Comparison of ENCODE assay signal across 1 cellular context in the genomic region with DNA sequence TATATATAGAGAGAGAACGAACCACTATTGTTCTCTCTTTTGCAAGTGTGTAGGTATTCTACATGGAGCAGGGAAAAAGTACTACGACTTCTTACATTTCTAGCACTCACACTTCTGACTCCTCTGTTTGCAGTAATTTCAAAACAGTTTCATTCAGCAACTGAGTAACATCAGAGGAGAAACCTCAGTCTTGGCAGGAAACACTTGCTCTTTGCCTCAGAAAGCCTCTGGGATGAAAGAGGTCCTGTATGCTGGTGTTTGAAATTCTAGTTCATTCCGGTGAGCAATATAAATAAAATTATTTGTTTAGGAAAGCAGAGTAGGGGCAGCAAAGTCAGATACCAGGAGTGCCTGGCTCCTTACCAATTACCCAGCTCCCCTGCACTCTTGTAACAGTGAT.
TF ChIP-seq lines count a peak whose summit lies in the region.

No MANE protein-coding gene starts in this region.

TF ChIP-seq in H1, 55 proteins besides CTCF, POLR2A, EP300 and RAD21 (continued from another document):
- TF ChIP-seq JUND (IDR thresholded peaks at IDR 0.05; ENCODE audit: low read length), result no peak
- TF ChIP-seq SAP30 (IDR thresholded peaks at IDR 0.05; ENCODE audit: insufficient read depth, insufficient replicate concordance, low read length), result no peak
- TF ChIP-seq, protein P1, sequence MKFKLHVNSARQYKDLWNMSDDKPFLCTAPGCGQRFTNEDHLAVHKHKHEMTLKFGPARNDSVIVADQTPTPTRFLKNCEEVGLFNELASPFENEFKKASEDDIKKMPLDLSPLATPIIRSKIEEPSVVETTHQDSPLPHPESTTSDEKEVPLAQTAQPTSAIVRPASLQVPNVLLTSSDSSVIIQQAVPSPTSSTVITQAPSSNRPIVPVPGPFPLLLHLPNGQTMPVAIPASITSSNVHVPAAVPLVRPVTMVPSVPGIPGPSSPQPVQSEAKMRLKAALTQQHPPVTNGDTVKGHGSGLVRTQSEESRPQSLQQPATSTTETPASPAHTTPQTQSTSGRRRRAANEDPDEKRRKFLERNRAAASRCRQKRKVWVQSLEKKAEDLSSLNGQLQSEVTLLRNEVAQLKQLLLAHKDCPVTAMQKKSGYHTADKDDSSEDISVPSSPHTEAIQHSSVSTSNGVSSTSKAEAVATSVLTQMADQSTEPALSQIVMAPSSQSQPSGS (IDR thresholded peaks at IDR 0.05; ENCODE audit: low read length), result no peak
- TF ChIP-seq KDM1A (IDR thresholded peaks at IDR 0.05; ENCODE audit: borderline replicate concordance, low read length), result no peak
- TF ChIP-seq, protein P2, sequence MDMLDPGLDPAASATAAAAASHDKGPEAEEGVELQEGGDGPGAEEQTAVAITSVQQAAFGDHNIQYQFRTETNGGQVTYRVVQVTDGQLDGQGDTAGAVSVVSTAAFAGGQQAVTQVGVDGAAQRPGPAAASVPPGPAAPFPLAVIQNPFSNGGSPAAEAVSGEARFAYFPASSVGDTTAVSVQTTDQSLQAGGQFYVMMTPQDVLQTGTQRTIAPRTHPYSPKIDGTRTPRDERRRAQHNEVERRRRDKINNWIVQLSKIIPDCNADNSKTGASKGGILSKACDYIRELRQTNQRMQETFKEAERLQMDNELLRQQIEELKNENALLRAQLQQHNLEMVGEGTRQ (IDR thresholded peaks at IDR 0.05; ENCODE audit: low read length), result no peak
- no peak for TF ChIP-seq FOSL1 (IDR thresholded peaks at IDR 0.05; ENCODE audit: insufficient read depth, low read depth, low read length)
- no peak for TF ChIP-seq CHD2 (IDR thresholded peaks at IDR 0.05; ENCODE audit: low read length)
- no peak for TF ChIP-seq EGR1 (IDR thresholded peaks at IDR 0.05; ENCODE audit: borderline replicate concordance, low read depth, low read length)
- TF ChIP-seq CTBP2 (IDR thresholded peaks at IDR 0.05; ENCODE audit: borderline replicate concordance, insufficient read depth, insufficient read length, low read length), result no peak
- TF ChIP-seq RXRA (IDR thresholded peaks at IDR 0.05; ENCODE audit: insufficient read depth, low read depth, low read length), result no peak
- TF ChIP-seq POLR2AphosphoS5 (IDR thresholded peaks at IDR 0.05; ENCODE audit: low read depth, low read length), result no peak
- no peak for TF ChIP-seq CEBPB (IDR thresholded peaks at IDR 0.05; ENCODE audit: low read depth, low read length)
- no peak for TF ChIP-seq BRCA1 (IDR thresholded peaks at IDR 0.05; ENCODE audit: low read depth, low read length)
- TF ChIP-seq PHF8 (conservative IDR thresholded peaks at IDR 0.05; ENCODE audit: low read depth, low read length), result no peak
- TF ChIP-seq, protein P3, sequence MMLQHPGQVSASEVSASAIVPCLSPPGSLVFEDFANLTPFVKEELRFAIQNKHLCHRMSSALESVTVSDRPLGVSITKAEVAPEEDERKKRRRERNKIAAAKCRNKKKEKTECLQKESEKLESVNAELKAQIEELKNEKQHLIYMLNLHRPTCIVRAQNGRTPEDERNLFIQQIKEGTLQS (IDR thresholded peaks at IDR 0.05; ENCODE audit: insufficient read depth, low read depth, low read length), result no peak
- TF ChIP-seq, protein P4, sequence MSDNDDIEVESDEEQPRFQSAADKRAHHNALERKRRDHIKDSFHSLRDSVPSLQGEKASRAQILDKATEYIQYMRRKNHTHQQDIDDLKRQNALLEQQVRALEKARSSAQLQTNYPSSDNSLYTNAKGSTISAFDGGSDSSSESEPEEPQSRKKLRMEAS (IDR thresholded peaks at IDR 0.05), result no peak
- TF ChIP-seq SIRT6 (IDR thresholded peaks at IDR 0.05; ENCODE audit: low read length), result no peak
- TF ChIP-seq CREB1 (IDR thresholded peaks at IDR 0.05), result no peak
- no peak for TF ChIP-seq GABPA (IDR thresholded peaks at IDR 0.05; ENCODE audit: borderline replicate concordance, insufficient read depth, low read length)
